8 cellular contexts compared by ENCODE assay signal in genomic region chr10:101814466-101815041, GRCh38. TPM values are rescaled to one million over a fixed set of nuclear protein-coding genes. Genes with fewer than 3 reads are reported as not detected.
DNase-seq lines count a peak whose midpoint lies in the region; ATAC-seq and TF ChIP-seq lines count a peak whose summit lies in the region.

No MANE protein-coding gene starts in this region.

- no peaks in the 10 kb centered on the region for H3K27me3 ChIP-seq in breast epithelium

- ATAC-seq in HG03095 (IDR thresholded peaks at IDR 0.05; ENCODE audit: unreplicated experiment), result peak; percentile 28
- no peak for ATAC-seq in HG02763 (IDR thresholded peaks at IDR 0.05; ENCODE audit: unreplicated experiment)

- H3K4me3 ChIP-seq in breast epithelium, result peak overlapping the region; percentile 92 to 99 (median 96)

- H3K4me3 Mint-ChIP-seq in neural crest cell, result peak overlapping the region; percentile 98

- H3K27me3 Mint-ChIP-seq in neural crest cell (ENCODE audit: low read depth), result peaks cover 4% of the 10 kb centered on the region

- no peaks in the 10 kb centered on the region for H3K9me3 Mint-ChIP-seq in neural crest cell

- no peaks in the 10 kb centered on the region for H3K36me3 ChIP-seq in breast epithelium

- intact Hi-C loops in breast epithelium (cut with DNase I; ENCODE audit: low total_unique reads), result no loop called here

- no peaks in the 10 kb centered on the region for H3K9me3 ChIP-seq in breast epithelium

- no peaks in the 10 kb centered on the region for H3K36me3 Mint-ChIP-seq in neural crest cell (ENCODE audit: low read depth)

- no peak overlapping the region for H3K27ac Mint-ChIP-seq in neural crest cell (ENCODE audit: unreplicated experiment)

- no peak for TF ChIP-seq POLR2A in breast epithelium (IDR thresholded peaks at IDR 0.05)

- peaks cover 0 to 7% of the 10 kb centered on the region in 2 donors for H3K4me1 ChIP-seq in breast epithelium

- DNase-seq in DMS79 treated with DMSO at 0.1 percent for 48 hours (lab: John Stamatoyannopoulos, UW) (peak; percentile 27), breast epithelium (ENCODE audit: low spot score in 2 of 2) (no peak), neural crest cell (ENCODE audit: low read depth, low spot score) (no peak), hypothalamus (lab: John Stamatoyannopoulos, UW) (no peak), dedifferentiated amniotic fluid mesenchymal stem cell (ENCODE audit: extremely low spot score) (no peak), MV-4-11 (lab: John Stamatoyannopoulos, UW) (no peak)

- no peak for TF ChIP-seq CTCF in breast epithelium (IDR thresholded peaks at IDR 0.05)
- no peak for TF ChIP-seq CTCF in neural crest cell (conservative IDR thresholded peaks at IDR 0.05)

- H3K27ac ChIP-seq in breast epithelium, result no peak overlapping the region

- peaks cover 50% of the 10 kb centered on the region for H3K4me1 Mint-ChIP-seq in neural crest cell

RNA-seq across cellular contexts. Expression of gene OGA, which starts 3.7 kb away (rescaled TPM):
- total RNA-seq in breast epithelium (100 to 1,000 TPM; 169 to 200 (median 181) TPM), neural crest cell (101 and 102 TPM in 2 replicates)

RNA-seq across cellular contexts. Expression of gene KCNIP2, which starts 29.0 kb away (rescaled TPM):
- total RNA-seq in breast epithelium (10 to 100 TPM; 11.9 to 90.4 (median 20.6) TPM), neural crest cell (2.2 and 3.9 TPM in 2 replicates)

RNA-seq across cellular contexts. Expression of gene NPM3, which starts 31.3 kb away (rescaled TPM):
- total RNA-seq in breast epithelium (10 to 100 TPM; 37.3 to 61.0 (median 43.9) TPM), neural crest cell (63.2 and 64.8 TPM in 2 replicates)

RNA-seq across cellular contexts. Expression of gene FGF8, which starts 38.6 kb away (rescaled TPM):
- not detected for total RNA-seq in breast epithelium
- 0.82 and 0.86 TPM in 2 replicates for total RNA-seq in neural crest cell
